Comparison of ENCODE assay signal across 15 cellular contexts in the genomic region with DNA sequence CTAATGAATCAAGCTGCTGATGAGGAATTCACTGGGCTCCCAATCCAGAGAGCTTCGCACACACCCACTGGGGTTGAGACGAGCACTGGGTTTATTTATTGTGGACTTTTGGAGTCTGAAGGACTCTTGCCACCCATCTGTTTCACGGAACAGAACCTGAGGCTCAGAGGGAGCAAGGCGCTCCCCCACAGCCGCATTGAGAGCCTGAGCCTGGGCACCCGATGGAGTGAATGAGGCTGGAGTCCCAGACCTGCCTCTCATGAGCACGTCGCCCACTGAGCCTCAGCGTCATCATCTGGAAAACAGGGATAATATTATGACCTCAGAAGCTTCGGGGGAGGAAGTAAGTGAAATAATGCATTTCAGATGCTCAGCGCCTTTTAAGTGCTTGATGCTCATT. TPM values are rescaled to one million over a fixed set of nuclear protein-coding genes. Genes with fewer than 3 reads are reported as not detected.
A peak's percentile ranks its signal among the peaks of the same experiment; 100 is the strongest.
DNase-seq lines count a peak whose midpoint lies in the region; ATAC-seq and TF ChIP-seq lines count a peak whose summit lies in the region.
"Had no signal": no experiment of that assay in that cellular context is flagged by ENCODE, and none has a peak within 500 bp of the region (broad histone marks: within the 10 kb centered on the region; RNA-seq: fewer than 3 reads in every experiment).

No MANE protein-coding gene starts in this region.

- H3K4me2 ChIP-seq in DOHH2 (ENCODE audit: low read length) (peak overlapping the region; percentile 82), skeletal muscle satellite cell (ENCODE audit: low read length) (peak overlapping the region; percentile 89)

- H3K9me2 ChIP-seq in DOHH2 (replicated peaks; ENCODE audit: control insufficient read depth, low read length) = no peaks in the 10 kb centered on the region

- peaks cover 77% of the 10 kb centered on the region for H3K79me2 ChIP-seq in DOHH2 (ENCODE audit: control insufficient read depth, low read length)

- 0 out of 2 replicates have a peak, but pooled peaks cover 8% of the 10 kb centered on the region for H4K20me1 ChIP-seq in DOHH2 (ENCODE audit: control insufficient read depth, insufficient read depth, low read depth, low read length)

- peaks cover 49% of the 10 kb centered on the region for H3K27me3 ChIP-seq in DOHH2 (ENCODE audit: control insufficient read depth, low read length)
- H3K27me3 ChIP-seq in SJCRH30 = no peaks in the 10 kb centered on the region
- H3K27me3 ChIP-seq in skeletal muscle satellite cell (ENCODE audit: control insufficient read depth, insufficient read depth, low read length) = no peaks in the 10 kb centered on the region

- peaks cover 15% of the 10 kb centered on the region for H3F3A ChIP-seq in DOHH2 (ENCODE audit: control insufficient read depth, insufficient read depth)

- TF ChIP-seq CTCF in DOHH2 (IDR thresholded peaks at IDR 0.05; ENCODE audit: low read depth, low read length, poor library complexity, severe bottlenecking) (no peak), fibroblast of pulmonary artery (IDR thresholded peaks at IDR 0.05; ENCODE audit: low read length, missing control alignments) (no peak)

- ATAC-seq in HG03342 (IDR thresholded peaks at IDR 0.05; ENCODE audit: unreplicated experiment) (no peak), HG02759 (IDR thresholded peaks at IDR 0.05; ENCODE audit: unreplicated experiment) (no peak), HG02840 (IDR thresholded peaks at IDR 0.05; ENCODE audit: low FRiP score, unreplicated experiment) (no peak)

- H3K4me1 ChIP-seq in DOHH2 (ENCODE audit: control insufficient read depth, low read length) = peaks cover 98% of the 10 kb centered on the region
- peaks cover 68% of the 10 kb centered on the region for H3K4me1 ChIP-seq in SJCRH30
- H3K4me1 ChIP-seq in skeletal muscle satellite cell (ENCODE audit: control insufficient read depth, insufficient read depth, low read length) = peaks cover 82% of the 10 kb centered on the region

- H3K27ac ChIP-seq in DOHH2 (ENCODE audit: low read depth, low read length) (no peak overlapping the region), SJCRH30 (peak overlapping the region; percentile 72)

- H3K4me3 ChIP-seq in DOHH2 (ENCODE audit: low read length) (peak overlapping the region; percentile 52), SJCRH30 (no peak overlapping the region), fibroblast of pulmonary artery (replicated peaks; ENCODE audit: low read depth, low read length) (peak overlapping the region; percentile 91), skeletal muscle satellite cell (ENCODE audit: low read length) (no peak overlapping the region)
- H3K4me3 ChIP-seq: HAP-1, prostate gland had no signal

- no peaks in the 10 kb centered on the region for H3K9me3 ChIP-seq in DOHH2 (ENCODE audit: control insufficient read depth, insufficient read depth, low read length)
- no peaks in the 10 kb centered on the region for H3K9me3 ChIP-seq in SJCRH30 (replicated peaks)
- H3K9me3 ChIP-seq in skeletal muscle satellite cell (replicated peaks; ENCODE audit: low read length) = no peaks in the 10 kb centered on the region
- H3K9me3 ChIP-seq: HAP-1, prostate gland had no signal

- H3K36me3 ChIP-seq in DOHH2 (ENCODE audit: control insufficient read depth, low read length) (no peaks in the 10 kb centered on the region; the same call in 1 of the 2 replicates), SJCRH30 (no peaks in the 10 kb centered on the region), skeletal muscle satellite cell (ENCODE audit: insufficient read depth, low read length) (peaks cover 44% of the 10 kb centered on the region)
- H3K36me3 ChIP-seq: prostate gland had no signal

- DNase-seq in SJCRH30 = peak in 1 of 2 experiments; percentile 29
- no peak for DNase-seq in fibroblast of pulmonary artery (ENCODE audit: low read depth)
- DNase-seq in HCEC 1CT = no peak
- DNase-seq: activated CD4-positive, CD25-positive, alpha-beta regulatory T cell treated with anti-CD3 and anti-CD28 coated beads, Interleukin-2, amount 50 U/mL, for 72 hours; activated naive CD8-positive, alpha-beta T cell treated with anti-CD3 and anti-CD28 coated beads, Interleukin-2, amount 10 ng/mL, durations not matched to agents 7 days and 5 days; activated T-cell treated with anti-CD3 and anti-CD28 coated beads for 4 hours; C1 segment of cervical spinal cord; stimulated activated CD4-positive, alpha-beta T cell treated with anti-CD3 and anti-CD28 coated beads, Interleukin-2, amount 100 ng/mL, for 24 hours had no signal

- H3K9ac ChIP-seq in skeletal muscle satellite cell (ENCODE audit: low read depth, low read length) = peak overlapping the region; percentile 65

RNA-seq across cellular contexts. Expression of a gene that starts 5.4 kb away (rescaled TPM):
- total RNA-seq in SJCRH30 (2014; rRNA removed; shearing (Covaris generic)) = 26.1 and 28.4 TPM in 2 replicates
- total RNA-seq in skeletal muscle satellite cell (2012; rRNA removed) = 21.0 and 27.1 TPM in 2 replicates

Comparison
In these comparisons a context has a peak if more than half of its experiments do, and no peak if none do; other contexts are left out.
1. H3K4me3 ChIP-seq: peak in DOHH2 (single experiment) and fibroblast of pulmonary artery (single experiment); none in SJCRH30 (single experiment) and skeletal muscle satellite cell (single experiment).